13 cellular contexts compared by ENCODE assay signal in genomic region chr1:158799689-158800088, GRCh38. TPM values are rescaled to one million over a fixed set of nuclear protein-coding genes. Genes with fewer than 3 reads are reported as not detected.
"Had no signal": no experiment of that assay in that cellular context is flagged by ENCODE, and none has a peak within 500 bp of the region (broad histone marks: within the 10 kb centered on the region; RNA-seq: fewer than 3 reads in every experiment).

No MANE protein-coding gene starts in this region.

- H3K27me3 Mint-ChIP-seq: activated CD8-positive, alpha-beta memory T cell treated with anti-CD3 and anti-CD28 coated beads, Interleukin-2, amount 10 ng/mL, durations not matched to agents 7 days and 5 days had no signal

- H3K9me3 Mint-ChIP-seq: activated B cell treated with CpG ODN at 0.5 μM for 24 hours; activated CD4-positive, alpha-beta memory T cell treated with anti-CD3 and anti-CD28 coated beads for 36 hours; natural killer cell treated with Interleukin-12 subunit alpha and Interleukin-12 subunit beta and Interleukin-15 and Interleukin-18, amount 100 ng/mL, for 72 hours had no signal

- H3K27ac Mint-ChIP-seq: activated B cell treated with CpG ODN at 0.5 μM for 24 hours; activated CD4-positive, alpha-beta memory T cell treated with anti-CD3 and anti-CD28 coated beads for 36 hours; activated CD8-positive, alpha-beta memory T cell treated with anti-CD3 and anti-CD28 coated beads, Interleukin-2, amount 10 ng/mL, durations not matched to agents 7 days and 5 days; natural killer cell treated with Interleukin-12 subunit alpha and Interleukin-12 subunit beta and Interleukin-15 and Interleukin-18, amount 100 ng/mL, for 72 hours; T-helper 17 cell had no signal

- DNase-seq: activated B cell treated with CpG ODN at 0.5 μM for 24 hours; activated CD4-positive, alpha-beta memory T cell treated with anti-CD3 and anti-CD28 coated beads for 36 hours; activated CD8-positive, alpha-beta memory T cell treated with anti-CD3 and anti-CD28 coated beads, Interleukin-2, amount 10 ng/mL, durations not matched to agents 7 days and 5 days; activated gamma-delta T cell treated with Interleukin-2 at 50 U/mL for 16 hours; activated T-cell treated with anti-CD3 and anti-CD28 coated beads, Interleukin-2, amount 50 U/mL, for 48 hours; head of caudate nucleus; nucleus accumbens; stomach; T-helper 17 cell; testis; upper lobe of left lung had no signal

- H3K4me3 Mint-ChIP-seq: activated B cell treated with CpG ODN at 0.5 μM for 24 hours; activated CD4-positive, alpha-beta memory T cell treated with anti-CD3 and anti-CD28 coated beads for 36 hours; activated CD8-positive, alpha-beta memory T cell treated with anti-CD3 and anti-CD28 coated beads, Interleukin-2, amount 10 ng/mL, durations not matched to agents 7 days and 5 days; natural killer cell treated with Interleukin-12 subunit alpha and Interleukin-12 subunit beta and Interleukin-15 and Interleukin-18, amount 100 ng/mL, for 72 hours; T-helper 17 cell had no signal

- H3K36me3 Mint-ChIP-seq: activated CD4-positive, alpha-beta memory T cell treated with anti-CD3 and anti-CD28 coated beads for 36 hours; activated CD8-positive, alpha-beta memory T cell treated with anti-CD3 and anti-CD28 coated beads, Interleukin-2, amount 10 ng/mL, durations not matched to agents 7 days and 5 days; natural killer cell treated with Interleukin-12 subunit alpha and Interleukin-12 subunit beta and Interleukin-15 and Interleukin-18, amount 100 ng/mL, for 72 hours had no signal

- H3K4me1 Mint-ChIP-seq: activated B cell treated with CpG ODN at 0.5 μM for 24 hours; activated CD8-positive, alpha-beta memory T cell treated with anti-CD3 and anti-CD28 coated beads, Interleukin-2, amount 10 ng/mL, durations not matched to agents 7 days and 5 days had no signal

RNA-seq across cellular contexts. Expression of gene OR6N2, which starts 18.7 kb away (rescaled TPM):
- polyA plus RNA-seq: liver, stomach had no signal

RNA-seq across cellular contexts. Expression of gene OR6N1, which starts 27.7 kb away (rescaled TPM):
- polyA plus RNA-seq: liver, stomach had no signal

RNA-seq across cellular contexts. Expression of gene OR6K6, which starts 45.2 kb away (rescaled TPM):
- polyA plus RNA-seq: liver, stomach had no signal
